In genomic region chr14:103593577-103593976, GRCh38 we compare ENCODE assay signal across 10 cellular contexts. TPM values are rescaled to one million over a fixed set of nuclear protein-coding genes. Genes with fewer than 3 reads are reported as not detected.
DNase-seq lines count a peak whose midpoint lies in the region; ATAC-seq and TF ChIP-seq lines count a peak whose summit lies in the region.
"Had no signal": no experiment of that assay in that cellular context is flagged by ENCODE, and none has a peak within 500 bp of the region (broad histone marks: within the 10 kb centered on the region; RNA-seq: fewer than 3 reads in every experiment).

No MANE protein-coding gene starts in this region.

- no peak overlapping the region for H3K4me3 Mint-ChIP-seq in activated CD4-positive, alpha-beta T cell treated with anti-CD3 and anti-CD28 coated beads, Interleukin-2, amount 10 ng/mL, durations not matched to agents 7 days and 5 days
- H3K4me3 Mint-ChIP-seq in activated CD8-positive, alpha-beta T cell treated with anti-CD3 and anti-CD28 coated beads for 36 hours, result no peak overlapping the region
- no peak overlapping the region for H3K4me3 Mint-ChIP-seq in stimulated activated naive B cell treated with anti-CD40 and anti-IgM and Interleukin-4, amounts not matched to agents 10 μg/mL and 1 μg/mL and 100 μg/mL, for 72 hours

- peaks cover 8% of the 10 kb centered on the region for H3K36me3 Mint-ChIP-seq in activated CD4-positive, alpha-beta T cell treated with anti-CD3 and anti-CD28 coated beads, Interleukin-2, amount 10 ng/mL, durations not matched to agents 7 days and 5 days (ENCODE audit: low read depth)
- H3K36me3 Mint-ChIP-seq in activated CD8-positive, alpha-beta T cell treated with anti-CD3 and anti-CD28 coated beads for 36 hours (ENCODE audit: low read depth), result peaks cover 5% of the 10 kb centered on the region
- H3K36me3 Mint-ChIP-seq in stimulated activated naive B cell treated with anti-CD40 and anti-IgM and Interleukin-4, amounts not matched to agents 10 μg/mL and 1 μg/mL and 100 μg/mL, for 72 hours, result peaks cover 11 to 25% of the 10 kb centered on the region in 2 donors

- no peaks in the 10 kb centered on the region for H3K9me3 Mint-ChIP-seq in activated CD4-positive, alpha-beta T cell treated with anti-CD3 and anti-CD28 coated beads, Interleukin-2, amount 10 ng/mL, durations not matched to agents 7 days and 5 days
- H3K9me3 Mint-ChIP-seq in activated CD8-positive, alpha-beta T cell treated with anti-CD3 and anti-CD28 coated beads for 36 hours, result no peaks in the 10 kb centered on the region
- H3K9me3 Mint-ChIP-seq in stimulated activated naive B cell treated with anti-CD40 and anti-IgM and Interleukin-4, amounts not matched to agents 10 μg/mL and 1 μg/mL and 100 μg/mL, for 72 hours, result no peaks in the 10 kb centered on the region

- DNase-seq in activated CD4-positive, alpha-beta T cell treated with anti-CD3 and anti-CD28 coated beads, Interleukin-2, amount 10 ng/mL, durations not matched to agents 7 days and 5 days, result peak; percentile 10
- no peak for DNase-seq in activated CD4-positive, alpha-beta T cell treated with anti-CD3 and anti-CD28 coated beads for 48 hours
- peak; percentile 12 for DNase-seq in activated CD8-positive, alpha-beta T cell treated with anti-CD3 and anti-CD28 coated beads for 36 hours
- DNase-seq in stimulated activated naive B cell treated with anti-CD40 and anti-IgM and Interleukin-4, amounts not matched to agents 10 μg/mL and 1 μg/mL and 100 μg/mL, for 72 hours, result no peak
- DNase-seq in NCI-H2107 (lab: John Stamatoyannopoulos, UW) (no peak), amniotic stem cell (lab: John Stamatoyannopoulos, UW) (no peak)
- DNase-seq in activated naive CD4-positive, alpha-beta T cell (lab: John Stamatoyannopoulos, UW), result no peak
- DNase-seq: ACHN, T-helper 9 cell had no signal

- H3K27me3 Mint-ChIP-seq in activated CD4-positive, alpha-beta T cell treated with anti-CD3 and anti-CD28 coated beads, Interleukin-2, amount 10 ng/mL, durations not matched to agents 7 days and 5 days, result no peaks in the 10 kb centered on the region
- no peaks in the 10 kb centered on the region for H3K27me3 Mint-ChIP-seq in activated CD8-positive, alpha-beta T cell treated with anti-CD3 and anti-CD28 coated beads for 36 hours
- no peaks in the 10 kb centered on the region for H3K27me3 Mint-ChIP-seq in stimulated activated naive B cell treated with anti-CD40 and anti-IgM and Interleukin-4, amounts not matched to agents 10 μg/mL and 1 μg/mL and 100 μg/mL, for 72 hours

- POLR2A ChIA-PET in activated CD4-positive, alpha-beta T cell treated with anti-CD3 and anti-CD28 coated beads, Interleukin-2, amount 10 ng/mL, durations not matched to agents 7 days and 5 days (lab: Charles Lee), result no interaction called here
- POLR2A ChIA-PET in activated CD8-positive, alpha-beta T cell treated with anti-CD3 and anti-CD28 coated beads for 36 hours (lab: Charles Lee), result interaction anchor here (0.8 kb wide), 1 partner anchor 33 kb away, joined by 3 read pairs; no protein-coding TSS in a partner anchor

- ATAC-seq in HG02943 (IDR thresholded peaks at IDR 0.05; ENCODE audit: low read depth, unreplicated experiment), result peak; percentile 82
- ATAC-seq in activated CD8-positive, alpha-beta T cell treated with anti-CD3 and anti-CD28 coated beads for 36 hours, result peak; percentile 72
- ATAC-seq in stimulated activated naive B cell treated with anti-CD40 and anti-IgM and Interleukin-4, amounts not matched to agents 10 μg/mL and 1 μg/mL and 100 μg/mL, for 72 hours (replicated peaks), result peak; percentile 74 to 92

- peaks cover 9% of the 10 kb centered on the region for H3K4me1 Mint-ChIP-seq in activated CD4-positive, alpha-beta T cell treated with anti-CD3 and anti-CD28 coated beads, Interleukin-2, amount 10 ng/mL, durations not matched to agents 7 days and 5 days
- H3K4me1 Mint-ChIP-seq in activated CD8-positive, alpha-beta T cell treated with anti-CD3 and anti-CD28 coated beads for 36 hours (ENCODE audit: low read depth), result peaks cover 2% of the 10 kb centered on the region
- H3K4me1 Mint-ChIP-seq in stimulated activated naive B cell treated with anti-CD40 and anti-IgM and Interleukin-4, amounts not matched to agents 10 μg/mL and 1 μg/mL and 100 μg/mL, for 72 hours, result peaks cover 0 to 3% of the 10 kb centered on the region in 2 donors

- intact Hi-C loops in activated CD8-positive, alpha-beta T cell treated with anti-CD3 and anti-CD28 coated beads for 36 hours (cut with micrococcal nuclease), result no loop called here

- CTCF ChIA-PET in activated CD4-positive, alpha-beta T cell treated with anti-CD3 and anti-CD28 coated beads, Interleukin-2, amount 10 ng/mL, durations not matched to agents 7 days and 5 days (lab: Charles Lee), result interaction anchor here (0.6 kb wide), 1 partner anchor 247 kb away, joined by 4 read pairs; no protein-coding TSS in a partner anchor
- CTCF ChIA-PET in activated CD8-positive, alpha-beta T cell treated with anti-CD3 and anti-CD28 coated beads for 36 hours (lab: Charles Lee), result no interaction called here

- H3K27ac Mint-ChIP-seq in activated CD4-positive, alpha-beta T cell treated with anti-CD3 and anti-CD28 coated beads, Interleukin-2, amount 10 ng/mL, durations not matched to agents 7 days and 5 days, result peak overlapping the region; percentile 77
- no peak overlapping the region for H3K27ac Mint-ChIP-seq in activated CD8-positive, alpha-beta T cell treated with anti-CD3 and anti-CD28 coated beads for 36 hours
- no peak overlapping the region for H3K27ac Mint-ChIP-seq in stimulated activated naive B cell treated with anti-CD40 and anti-IgM and Interleukin-4, amounts not matched to agents 10 μg/mL and 1 μg/mL and 100 μg/mL, for 72 hours

- no peak for TF ChIP-seq CTCF in activated CD8-positive, alpha-beta T cell treated with anti-CD3 and anti-CD28 coated beads for 36 hours (IDR thresholded peaks at IDR 0.05)

RNA-seq across cellular contexts. Expression of gene COA8, which starts 30.8 kb away (rescaled TPM):
- total RNA-seq in activated CD4-positive, alpha-beta T cell treated with anti-CD3 and anti-CD28 coated beads, Interleukin-2, amount 10 ng/mL, durations not matched to agents 7 days and 5 days, result 10 to 100 TPM; 24.7 to 24.9 TPM
- total RNA-seq in activated CD8-positive, alpha-beta T cell treated with anti-CD3 and anti-CD28 coated beads for 36 hours, result 10 to 100 TPM; 40.3 to 45.6 TPM

RNA-seq across cellular contexts. Expression of gene BAG5, which starts 31.1 kb away (rescaled TPM):
- 10 to 100 TPM; 29.8 to 30.5 TPM for total RNA-seq in activated CD4-positive, alpha-beta T cell treated with anti-CD3 and anti-CD28 coated beads, Interleukin-2, amount 10 ng/mL, durations not matched to agents 7 days and 5 days
- total RNA-seq in activated CD8-positive, alpha-beta T cell treated with anti-CD3 and anti-CD28 coated beads for 36 hours, result 10 to 100 TPM; 28.8 to 29.6 TPM

RNA-seq across cellular contexts. Expression of gene KLC1, which starts 35.4 kb away (rescaled TPM):
- total RNA-seq in activated CD4-positive, alpha-beta T cell treated with anti-CD3 and anti-CD28 coated beads, Interleukin-2, amount 10 ng/mL, durations not matched to agents 7 days and 5 days, result 100 to 1,000 TPM; 126 to 135 TPM
- 100 to 1,000 TPM in 1 of 2 experiments, 10 to 100 TPM in 1; 97.5 to 101 TPM for total RNA-seq in activated CD8-positive, alpha-beta T cell treated with anti-CD3 and anti-CD28 coated beads for 36 hours

Comparison
In these comparisons a context has a peak if more than half of its experiments do, and no peak if none do; other contexts are left out.
1. DNase-seq: peak in activated CD4-positive, alpha-beta T cell treated with anti-CD3 and anti-CD28 coated beads, Interleukin-2, amount 10 ng/mL, durations not matched to agents 7 days and 5 days (single experiment) and activated CD8-positive, alpha-beta T cell treated with anti-CD3 and anti-CD28 coated beads for 36 hours (single experiment); none in activated CD4-positive, alpha-beta T cell treated with anti-CD3 and anti-CD28 coated beads for 48 hours (single experiment), stimulated activated naive B cell treated with anti-CD40 and anti-IgM and Interleukin-4, amounts not matched to agents 10 μg/mL and 1 μg/mL and 100 μg/mL, for 72 hours (single experiment), NCI-H2107 (single experiment), activated naive CD4-positive, alpha-beta T cell (0 of 4) and amniotic stem cell (single experiment).
2. Peak in every context shown above with its lines, with median percentiles within 50 percentile points of each other: ATAC-seq.